In the genomic region with DNA sequence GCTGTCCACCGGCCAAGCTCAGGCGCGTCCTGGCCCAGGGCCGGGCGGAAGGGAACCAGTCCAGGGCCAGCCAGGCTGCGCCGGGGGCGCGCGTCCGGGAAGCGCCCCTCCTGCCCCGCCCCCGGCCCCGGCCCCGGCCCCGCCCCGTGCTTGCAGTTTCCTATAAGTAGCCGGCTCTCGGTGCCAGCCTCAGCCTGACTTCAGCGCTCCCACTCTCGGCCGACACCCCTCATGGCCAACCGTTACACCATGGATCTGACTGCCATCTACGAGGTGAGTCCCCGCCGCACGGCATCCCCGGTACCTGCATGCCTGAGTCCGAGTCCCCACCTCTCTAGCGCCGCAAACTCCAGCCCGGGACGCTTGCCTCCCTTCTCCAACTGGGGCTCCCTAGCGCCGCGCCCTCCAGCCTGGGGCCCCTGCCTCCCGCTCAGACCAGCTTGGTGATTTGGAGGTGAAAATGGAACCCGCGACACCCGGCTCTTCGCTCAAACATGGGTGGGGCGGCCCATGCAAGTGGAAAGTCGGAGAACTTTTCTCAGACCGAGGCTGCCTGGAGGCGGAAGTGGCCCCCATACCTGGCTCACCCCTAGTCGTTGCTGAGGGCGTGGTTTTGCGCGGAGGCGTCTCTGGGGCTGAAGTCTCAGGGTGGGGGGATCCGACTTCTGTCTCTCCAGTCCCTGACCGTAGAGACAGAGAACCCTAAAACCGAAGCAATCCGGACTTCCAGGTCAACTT, we compare ENCODE assay signal across 1 cellular context.
TF ChIP-seq lines count a peak whose summit lies in the region.

A gene with protein sequence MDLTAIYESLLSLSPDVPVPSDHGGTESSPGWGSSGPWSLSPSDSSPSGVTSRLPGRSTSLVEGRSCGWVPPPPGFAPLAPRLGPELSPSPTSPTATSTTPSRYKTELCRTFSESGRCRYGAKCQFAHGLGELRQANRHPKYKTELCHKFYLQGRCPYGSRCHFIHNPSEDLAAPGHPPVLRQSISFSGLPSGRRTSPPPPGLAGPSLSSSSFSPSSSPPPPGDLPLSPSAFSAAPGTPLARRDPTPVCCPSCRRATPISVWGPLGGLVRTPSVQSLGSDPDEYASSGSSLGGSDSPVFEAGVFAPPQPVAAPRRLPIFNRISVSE (plus strand): TSS at position 192 of the 738 bp plus-strand sequence. CDS start 58 bp downstream, at position 250.

TF ChIP-seq in WTC11, 78 proteins besides CTCF, POLR2A, EP300 and RAD21 (continued from another document):
- TF ChIP-seq, protein P1, sequence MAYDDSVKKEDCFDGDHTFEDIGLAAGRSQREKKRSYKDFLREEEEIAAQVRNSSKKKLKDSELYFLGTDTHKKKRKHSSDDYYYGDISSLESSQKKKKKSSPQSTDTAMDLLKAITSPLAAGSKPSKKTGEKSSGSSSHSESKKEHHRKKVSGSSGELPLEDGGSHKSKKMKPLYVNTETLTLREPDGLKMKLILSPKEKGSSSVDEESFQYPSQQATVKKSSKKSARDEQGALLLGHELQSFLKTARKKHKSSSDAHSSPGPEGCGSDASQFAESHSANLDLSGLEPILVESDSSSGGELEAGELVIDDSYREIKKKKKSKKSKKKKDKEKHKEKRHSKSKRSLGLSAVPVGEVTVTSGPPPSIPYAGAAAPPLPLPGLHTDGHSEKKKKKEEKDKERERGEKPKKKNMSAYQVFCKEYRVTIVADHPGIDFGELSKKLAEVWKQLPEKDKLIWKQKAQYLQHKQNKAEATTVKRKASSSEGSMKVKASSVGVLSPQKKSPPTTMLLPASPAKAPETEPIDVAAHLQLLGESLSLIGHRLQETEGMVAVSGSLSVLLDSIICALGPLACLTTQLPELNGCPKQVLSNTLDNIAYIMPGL (CRISPR knock-in tag; IDR thresholded peaks at IDR 0.05): 0 out of 2 replicates have a peak, but pooled peaks have one; percentile 69
TF ChIP-seq in WTC11: peak in this region for 7.
